Comparison of ENCODE assay signal across 8 cellular contexts in genomic region chr5:56270568-56271392, GRCh38.
DNase-seq lines count a peak whose midpoint lies in the region; ATAC-seq lines count a peak whose summit lies in the region.

No MANE protein-coding gene starts in this region.

- peak; percentile 79 for DNase-seq in AG08395 (ENCODE audit: low spot score)
- peak; percentile 4 for DNase-seq in NCI-H2227 treated with DMSO at 0.1 percent for 48 hours (lab: John Stamatoyannopoulos, UW)
- peak; percentile 46 for DNase-seq in activated CD4-positive, CD25-positive, alpha-beta regulatory T cell treated with anti-CD3 and anti-CD28 coated beads, Interleukin-2, amount 50 U/mL, for 16 hours (ENCODE audit: low read depth, low spot score)
- DNase-seq in caudate nucleus (lab: John Stamatoyannopoulos, UW) = peak in 59 of 61 donors; percentile 5 to 82 (median 56)
- DNase-seq in kidney glomerular epithelial cell (lab: John Stamatoyannopoulos, UW) = peak; percentile 92
- peak; percentile 75 to 79 for DNase-seq in stimulated activated CD4-positive, alpha-beta T cell treated with anti-CD3 and anti-CD28 coated beads, Interleukin-2, amount 100 ng/mL, for 48 hours

- peak; percentile 87 for ATAC-seq in GM18867 (IDR thresholded peaks at IDR 0.05; ENCODE audit: unreplicated experiment)
- ATAC-seq in HG03066 (IDR thresholded peaks at IDR 0.05; ENCODE audit: low read depth, unreplicated experiment) = peak; percentile 88

- no peak overlapping the region for H3K27ac ChIP-seq in caudate nucleus (ENCODE audit: low read depth, low read length)

Comparison
In these comparisons a context has a peak if more than half of its experiments do, and no peak if none do; other contexts are left out.
1. DNase-seq: peak in every context shown above with its lines; median percentile 92 in kidney glomerular epithelial cell; 79 in AG08395; 77 in stimulated activated CD4-positive, alpha-beta T cell treated with anti-CD3 and anti-CD28 coated beads, Interleukin-2, amount 100 ng/mL, for 48 hours; 56 in caudate nucleus; 46 in activated CD4-positive, CD25-positive, alpha-beta regulatory T cell treated with anti-CD3 and anti-CD28 coated beads, Interleukin-2, amount 50 U/mL, for 16 hours; 4 in NCI-H2227 treated with DMSO at 0.1 percent for 48 hours.